Comparison of ENCODE assay signal across 2 cellular contexts in genomic region chr6:15362274-15363160, GRCh38.
TF ChIP-seq lines count a peak whose summit lies in the region.

No MANE protein-coding gene starts in this region.

TF ChIP-seq in HEK293, 187 proteins besides CTCF, POLR2A, EP300 and RAD21:
- TF ChIP-seq, protein P1, sequence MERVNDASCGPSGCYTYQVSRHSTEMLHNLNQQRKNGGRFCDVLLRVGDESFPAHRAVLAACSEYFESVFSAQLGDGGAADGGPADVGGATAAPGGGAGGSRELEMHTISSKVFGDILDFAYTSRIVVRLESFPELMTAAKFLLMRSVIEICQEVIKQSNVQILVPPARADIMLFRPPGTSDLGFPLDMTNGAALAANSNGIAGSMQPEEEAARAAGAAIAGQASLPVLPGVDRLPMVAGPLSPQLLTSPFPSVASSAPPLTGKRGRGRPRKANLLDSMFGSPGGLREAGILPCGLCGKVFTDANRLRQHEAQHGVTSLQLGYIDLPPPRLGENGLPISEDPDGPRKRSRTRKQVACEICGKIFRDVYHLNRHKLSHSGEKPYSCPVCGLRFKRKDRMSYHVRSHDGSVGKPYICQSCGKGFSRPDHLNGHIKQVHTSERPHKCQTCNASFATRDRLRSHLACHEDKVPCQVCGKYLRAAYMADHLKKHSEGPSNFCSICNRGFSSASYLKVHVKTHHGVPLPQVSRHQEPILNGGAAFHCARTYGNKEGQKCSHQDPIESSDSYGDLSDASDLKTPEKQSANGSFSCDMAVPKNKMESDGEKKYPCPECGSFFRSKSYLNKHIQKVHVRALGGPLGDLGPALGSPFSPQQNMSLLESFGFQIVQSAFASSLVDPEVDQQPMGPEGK (tag by site-specific recombination; IDR thresholded peaks at IDR 0.05) = 0 out of 2 replicates have a peak, but pooled peaks have one; percentile 26
- TF ChIP-seq ZNF585B (tag by site-specific recombination; IDR thresholded peaks at IDR 0.05) (no peak), ZNF785 (tag by site-specific recombination; IDR thresholded peaks at IDR 0.05) (no peak), ZNF580 (tag by site-specific recombination; IDR thresholded peaks at IDR 0.05) (peak; percentile 35; the same call in 1 of the 2 replicates), PRDM4 (tag by site-specific recombination; IDR thresholded peaks at IDR 0.05) (peak; percentile 30; the same call in 1 of the 2 replicates), ZNF214 (tag by site-specific recombination; IDR thresholded peaks at IDR 0.05; ENCODE audit: borderline replicate concordance) (no peak), ZBTB17 (tag by site-specific recombination; IDR thresholded peaks at IDR 0.05) (peak; percentile 28; the same call in 1 of the 2 replicates)

TF ChIP-seq in GM12878, 131 proteins besides CTCF, POLR2A, EP300 and RAD21:
- no peak for TF ChIP-seq HDAC2 (IDR thresholded peaks at IDR 0.05)
- peak; percentile 26 for TF ChIP-seq SMAD1 (IDR thresholded peaks at IDR 0.05; ENCODE audit: low read depth, partially characterized antibody)
- no peak for TF ChIP-seq SRF (IDR thresholded peaks at IDR 0.05; ENCODE audit: low read depth in 2 of 2, low read length in 2 of 2)
- TF ChIP-seq ETV6 (conservative IDR thresholded peaks at IDR 0.05 in 1 of 2, IDR thresholded peaks at IDR 0.05 in 1 of 2; ENCODE audit: borderline replicate concordance in 1 of 2, low read depth in 1 of 2) = no peak
- TF ChIP-seq PAX5 (IDR thresholded peaks at IDR 0.05; ENCODE audit: borderline replicate concordance, low read depth, low read length) = no peak
- TF ChIP-seq SREBF1 (IDR thresholded peaks at IDR 0.05; ENCODE audit: low read length) = no peak
- no peak for TF ChIP-seq MYB (IDR thresholded peaks at IDR 0.05; ENCODE audit: borderline replicate concordance, low read depth, low read length)
- peak; percentile 7 to 25; a peak in 2 of 4 replicates for TF ChIP-seq IKZF2 (IDR thresholded peaks at IDR 0.05)
- no peak for TF ChIP-seq EED (IDR thresholded peaks at IDR 0.05; ENCODE audit: low read depth)
- TF ChIP-seq, protein P2, sequence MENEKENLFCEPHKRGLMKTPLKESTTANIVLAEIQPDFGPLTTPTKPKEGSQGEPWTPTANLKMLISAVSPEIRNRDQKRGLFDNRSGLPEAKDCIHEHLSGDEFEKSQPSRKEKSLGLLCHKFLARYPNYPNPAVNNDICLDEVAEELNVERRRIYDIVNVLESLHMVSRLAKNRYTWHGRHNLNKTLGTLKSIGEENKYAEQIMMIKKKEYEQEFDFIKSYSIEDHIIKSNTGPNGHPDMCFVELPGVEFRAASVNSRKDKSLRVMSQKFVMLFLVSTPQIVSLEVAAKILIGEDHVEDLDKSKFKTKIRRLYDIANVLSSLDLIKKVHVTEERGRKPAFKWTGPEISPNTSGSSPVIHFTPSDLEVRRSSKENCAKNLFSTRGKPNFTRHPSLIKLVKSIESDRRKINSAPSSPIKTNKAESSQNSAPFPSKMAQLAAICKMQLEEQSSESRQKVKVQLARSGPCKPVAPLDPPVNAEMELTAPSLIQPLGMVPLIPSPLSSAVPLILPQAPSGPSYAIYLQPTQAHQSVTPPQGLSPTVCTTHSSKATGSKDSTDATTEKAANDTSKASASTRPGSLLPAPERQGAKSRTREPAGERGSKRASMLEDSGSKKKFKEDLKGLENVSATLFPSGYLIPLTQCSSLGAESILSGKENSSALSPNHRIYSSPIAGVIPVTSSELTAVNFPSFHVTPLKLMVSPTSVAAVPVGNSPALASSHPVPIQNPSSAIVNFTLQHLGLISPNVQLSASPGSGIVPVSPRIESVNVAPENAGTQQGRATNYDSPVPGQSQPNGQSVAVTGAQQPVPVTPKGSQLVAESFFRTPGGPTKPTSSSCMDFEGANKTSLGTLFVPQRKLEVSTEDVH (IDR thresholded peaks at IDR 0.05; ENCODE audit: low read depth, partially characterized antibody) = no peak
- TF ChIP-seq STAT1 (conservative IDR thresholded peaks at IDR 0.05) = no peak
- TF ChIP-seq NR2F1 (conservative IDR thresholded peaks at IDR 0.05) = no peak
- TF ChIP-seq RAD51 (IDR thresholded peaks at IDR 0.05) = no peak
- TF ChIP-seq NBN (IDR thresholded peaks at IDR 0.05) = no peak
- TF ChIP-seq SMAD5 (IDR thresholded peaks at IDR 0.05; ENCODE audit: low read depth) = no peak
- 0 out of 2 replicates have a peak, but pooled peaks have one; percentile 18 for TF ChIP-seq WRNIP1 (IDR thresholded peaks at IDR 0.05; ENCODE audit: borderline replicate concordance, low read depth, low read length)
- TF ChIP-seq NR2C1 (IDR thresholded peaks at IDR 0.05) = no peak
- no peak for TF ChIP-seq TCF7 (IDR thresholded peaks at IDR 0.05; ENCODE audit: borderline replicate concordance)
- TF ChIP-seq, protein P3, sequence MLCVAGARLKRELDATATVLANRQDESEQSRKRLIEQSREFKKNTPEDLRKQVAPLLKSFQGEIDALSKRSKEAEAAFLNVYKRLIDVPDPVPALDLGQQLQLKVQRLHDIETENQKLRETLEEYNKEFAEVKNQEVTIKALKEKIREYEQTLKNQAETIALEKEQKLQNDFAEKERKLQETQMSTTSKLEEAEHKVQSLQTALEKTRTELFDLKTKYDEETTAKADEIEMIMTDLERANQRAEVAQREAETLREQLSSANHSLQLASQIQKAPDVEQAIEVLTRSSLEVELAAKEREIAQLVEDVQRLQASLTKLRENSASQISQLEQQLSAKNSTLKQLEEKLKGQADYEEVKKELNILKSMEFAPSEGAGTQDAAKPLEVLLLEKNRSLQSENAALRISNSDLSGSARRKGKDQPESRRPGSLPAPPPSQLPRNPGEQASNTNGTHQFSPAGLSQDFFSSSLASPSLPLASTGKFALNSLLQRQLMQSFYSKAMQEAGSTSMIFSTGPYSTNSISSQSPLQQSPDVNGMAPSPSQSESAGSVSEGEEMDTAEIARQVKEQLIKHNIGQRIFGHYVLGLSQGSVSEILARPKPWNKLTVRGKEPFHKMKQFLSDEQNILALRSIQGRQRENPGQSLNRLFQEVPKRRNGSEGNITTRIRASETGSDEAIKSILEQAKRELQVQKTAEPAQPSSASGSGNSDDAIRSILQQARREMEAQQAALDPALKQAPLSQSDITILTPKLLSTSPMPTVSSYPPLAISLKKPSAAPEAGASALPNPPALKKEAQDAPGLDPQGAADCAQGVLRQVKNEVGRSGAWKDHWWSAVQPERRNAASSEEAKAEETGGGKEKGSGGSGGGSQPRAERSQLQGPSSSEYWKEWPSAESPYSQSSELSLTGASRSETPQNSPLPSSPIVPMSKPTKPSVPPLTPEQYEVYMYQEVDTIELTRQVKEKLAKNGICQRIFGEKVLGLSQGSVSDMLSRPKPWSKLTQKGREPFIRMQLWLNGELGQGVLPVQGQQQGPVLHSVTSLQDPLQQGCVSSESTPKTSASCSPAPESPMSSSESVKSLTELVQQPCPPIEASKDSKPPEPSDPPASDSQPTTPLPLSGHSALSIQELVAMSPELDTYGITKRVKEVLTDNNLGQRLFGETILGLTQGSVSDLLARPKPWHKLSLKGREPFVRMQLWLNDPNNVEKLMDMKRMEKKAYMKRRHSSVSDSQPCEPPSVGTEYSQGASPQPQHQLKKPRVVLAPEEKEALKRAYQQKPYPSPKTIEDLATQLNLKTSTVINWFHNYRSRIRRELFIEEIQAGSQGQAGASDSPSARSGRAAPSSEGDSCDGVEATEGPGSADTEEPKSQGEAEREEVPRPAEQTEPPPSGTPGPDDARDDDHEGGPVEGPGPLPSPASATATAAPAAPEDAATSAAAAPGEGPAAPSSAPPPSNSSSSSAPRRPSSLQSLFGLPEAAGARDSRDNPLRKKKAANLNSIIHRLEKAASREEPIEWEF (IDR thresholded peaks at IDR 0.05; ENCODE audit: insufficient replicate concordance, low read depth, low read length) = no peak
- TF ChIP-seq IRF5 (IDR thresholded peaks at IDR 0.05; ENCODE audit: borderline replicate concordance) = peak; percentile 37; the same call in 1 of the 2 replicates
- TF ChIP-seq PBX3 (IDR thresholded peaks at IDR 0.05; ENCODE audit: insufficient replicate concordance, low read depth, low read length) = peak; percentile 32
- TF ChIP-seq HDAC6 (IDR thresholded peaks at IDR 0.05; ENCODE audit: unreplicated experiment) = no peak
- TF ChIP-seq, protein P4, sequence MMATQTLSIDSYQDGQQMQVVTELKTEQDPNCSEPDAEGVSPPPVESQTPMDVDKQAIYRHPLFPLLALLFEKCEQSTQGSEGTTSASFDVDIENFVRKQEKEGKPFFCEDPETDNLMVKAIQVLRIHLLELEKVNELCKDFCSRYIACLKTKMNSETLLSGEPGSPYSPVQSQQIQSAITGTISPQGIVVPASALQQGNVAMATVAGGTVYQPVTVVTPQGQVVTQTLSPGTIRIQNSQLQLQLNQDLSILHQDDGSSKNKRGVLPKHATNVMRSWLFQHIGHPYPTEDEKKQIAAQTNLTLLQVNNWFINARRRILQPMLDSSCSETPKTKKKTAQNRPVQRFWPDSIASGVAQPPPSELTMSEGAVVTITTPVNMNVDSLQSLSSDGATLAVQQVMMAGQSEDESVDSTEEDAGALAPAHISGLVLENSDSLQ (IDR thresholded peaks at IDR 0.05) = peak; percentile 35; the same call in 1 of the 2 replicates
